Comparison of ENCODE assay signal across 20 cellular contexts in genomic region chr3:186990282-186990681, GRCh38. TPM values are rescaled to one million over a fixed set of nuclear protein-coding genes. Genes with fewer than 3 reads are reported as not detected.
DNase-seq lines count a peak whose midpoint lies in the region; ATAC-seq, FAIRE-seq and TF ChIP-seq lines count a peak whose summit lies in the region.
"Had no signal": no experiment of that assay in that cellular context is flagged by ENCODE, and none has a peak within 500 bp of the region (broad histone marks: within the 10 kb centered on the region; RNA-seq: fewer than 3 reads in every experiment).

No MANE protein-coding gene starts in this region.

- H3K36me3 ChIP-seq in liver (ENCODE audit: control insufficient read depth in 4 of 4, insufficient read depth in 3 of 4, low read depth in 1 of 4, low read length in 3 of 4) (peaks cover 0 to 3% (median under 1%) of the 10 kb centered on the region in 4 donors), HepG2 (replicated peaks in 1 of 2; ENCODE audit: control insufficient read depth in 1 of 2, insufficient read depth in 2 of 2, low read length in 2 of 2) (no peaks in the 10 kb centered on the region), SU-DHL-6 (ENCODE audit: low read length) (no peaks in the 10 kb centered on the region), left lung (no peaks in the 10 kb centered on the region)
- H3K36me3 ChIP-seq: adrenal gland had no signal

- peaks cover 64% of the 10 kb centered on the region for H3F3A ChIP-seq in SU-DHL-6 (ENCODE audit: insufficient read depth)

- H3K27me3 ChIP-seq in liver (ENCODE audit: control insufficient read depth in 4 of 4, insufficient read depth in 4 of 4, low read length in 3 of 4) (no peaks in the 10 kb centered on the region), HepG2 (ENCODE audit: control insufficient read depth in 1 of 2, insufficient read depth in 2 of 2, low read length in 2 of 2) (no peaks in the 10 kb centered on the region), SU-DHL-6 (ENCODE audit: low read length) (no peaks in the 10 kb centered on the region), left lung (no peaks in the 10 kb centered on the region)
- H3K27me3 ChIP-seq: adrenal gland, testis had no signal

- TF ChIP-seq POLR2A in HepG2 (IDR thresholded peaks at IDR 0.05; ENCODE audit: insufficient read depth in 1 of 2, low read depth in 2 of 2, low read length in 2 of 2), result no peak

- CTCF ChIA-PET in HepG2 (lab: Yijun Ruan, JAX; ENCODE audit: low intra/inter-chr PET ratio, low total read pairs), result no interaction called here

- 78% methylated on average over 2 of the region's 2 CpGs for WGBS in liver
- WGBS in HepG2 (ENCODE audit: low lambda C conversion rate), result 98% methylated on average over 2 of the region's 2 CpGs

- ATAC-seq in HepG2 (no peak), HG02973 (IDR thresholded peaks at IDR 0.05; ENCODE audit: unreplicated experiment) (no peak), left lung (no peak)

- no peak for FAIRE-seq in HepG2 (lab: Jason Lieb, UNC)
- FAIRE-seq: HTR-8/SVneo had no signal

- in situ Hi-C loops in HepG2 (cut with HindIII; ENCODE audit: extremely low pct_ligation_motif_present, low pct_unique_long_range_greater_than_20kb), result no loop called here

- H3K4me1 ChIP-seq in liver (ENCODE audit: control insufficient read depth in 4 of 4, insufficient read depth in 4 of 4, low read length in 3 of 4) (peaks cover 6 to 40% (median 16%) of the 10 kb centered on the region in 4 donors), HepG2 (ENCODE audit: insufficient read depth, low read length) (peaks cover 28% of the 10 kb centered on the region), left lung (peaks cover 0 to 40% of the 10 kb centered on the region in 2 donors)
- H3K4me1 ChIP-seq: adrenal gland, testis had no signal

- no peaks in the 10 kb centered on the region for H4K20me1 ChIP-seq in HepG2 (ENCODE audit: insufficient read depth, low read length)
- no peaks in the 10 kb centered on the region for H4K20me1 ChIP-seq in SU-DHL-6 (ENCODE audit: low read depth, low read length)

- H3K27ac ChIP-seq in liver (ENCODE audit: low read depth in 1 of 2, low read length in 2 of 2) (peak overlapping the region; percentile 88 to 89), HepG2 (ENCODE audit: extremely low read length, insufficient read depth, low read length) (no peak overlapping the region), SU-DHL-6 (ENCODE audit: low read depth, low read length) (peak overlapping the region; percentile 94; the same call in 1 of the 2 replicates), left lung (no peak overlapping the region)
- H3K27ac ChIP-seq: adrenal gland, testis had no signal

- no TSS peak for BruUV-seq in HepG2 (replicated peaks; lab: Mats Ljungman, UMichigan)

- no peaks in the 10 kb centered on the region for H3K9me2 ChIP-seq in SU-DHL-6 (replicated peaks; ENCODE audit: insufficient read depth, low read length)

- peak overlapping the region in 1 of 2 donors; percentile 1 for H3K9ac ChIP-seq in liver (ENCODE audit: low read depth in 1 of 2, low read length in 2 of 2)
- H3K9ac ChIP-seq in HepG2 (ENCODE audit: insufficient read depth, low read depth, low read length), result no peak overlapping the region
- H3K9ac ChIP-seq in SU-DHL-6 (ENCODE audit: low read length), result no peak overlapping the region

- TF ChIP-seq RAD21 in liver (IDR thresholded peaks at IDR 0.05) (no peak), HepG2 (CRISPR knock-in tag; IDR thresholded peaks at IDR 0.05) (no peak)

- TF ChIP-seq CTCF in liver (IDR thresholded peaks at IDR 0.05; ENCODE audit: low read depth, low read length, missing input control) (no peak), HepG2 (CRISPR knock-in tag; IDR thresholded peaks at IDR 0.05) (no peak), SU-DHL-6 (IDR thresholded peaks at IDR 0.05; ENCODE audit: insufficient read depth, low read length, poor library complexity, severe bottlenecking) (no peak), left lung (IDR thresholded peaks at IDR 0.05) (no peak)

- H2AFZ ChIP-seq in HepG2 (ENCODE audit: low read length), result no peak overlapping the region
- no peak overlapping the region for H2AFZ ChIP-seq in SU-DHL-6 (ENCODE audit: low read depth, low read length, severe bottlenecking)

- TF ChIP-seq EP300 in HepG2 (IDR thresholded peaks at IDR 0.05; ENCODE audit: low read depth in 2 of 2, low read length in 2 of 2), result no peak
- no peak for TF ChIP-seq EP300 in HepG2 (CRISPR knock-in tag; IDR thresholded peaks at IDR 0.05; ENCODE audit: borderline replicate concordance)

- H3K4me3 ChIP-seq in liver (ENCODE audit: low read depth in 1 of 3, low read length in 3 of 3) (peak overlapping the region in 1 of 3 donors; percentile 35), HepG2 (replicated peaks in 1 of 3; ENCODE audit: insufficient read depth in 1 of 3, low read depth in 2 of 3, low read length in 3 of 3) (no peak overlapping the region), SU-DHL-6 (ENCODE audit: insufficient read depth, low read length, poor library complexity, severe bottlenecking) (no peak overlapping the region), left lung (no peak overlapping the region)
- H3K4me3 ChIP-seq: adrenal gland, testis had no signal

- no peaks in the 10 kb centered on the region for H3K79me2 ChIP-seq in HepG2 (ENCODE audit: insufficient read depth, low read length)
- H3K79me2 ChIP-seq in SU-DHL-6 (ENCODE audit: insufficient read depth, low read length), result peaks cover 32% of the 10 kb centered on the region

- H3K9me3 ChIP-seq in liver (ENCODE audit: control insufficient read depth in 4 of 4, low read length in 3 of 4), result no peaks in the 10 kb centered on the region
- no peaks in the 10 kb centered on the region for H3K9me3 ChIP-seq in HepG2 (ENCODE audit: low read length)
- no peaks in the 10 kb centered on the region for H3K9me3 ChIP-seq in SU-DHL-6 (ENCODE audit: insufficient read depth, low read length)
- H3K9me3 ChIP-seq in left lung, result no peaks in the 10 kb centered on the region
- H3K9me3 ChIP-seq: adrenal gland, testis had no signal

- no peak for DNase-seq in HepG2 (ENCODE audit: low spot score)
- peak; percentile 84 for DNase-seq in kidney tubule cell (ENCODE audit: low spot score)
- DNase-seq in activated CD4-positive, CD25-positive, alpha-beta regulatory T cell (lab: John Stamatoyannopoulos, UW), result no peak
- no peak for DNase-seq in NCI-H2196 treated with DMSO at 0.1 percent for 48 hours (lab: John Stamatoyannopoulos, UW; ENCODE audit: unreplicated experiment)
- DNase-seq in left lung, result no peak
- DNase-seq: activated T-cell treated with anti-CD3 and anti-CD28 coated beads, Interleukin-2, amount 50 U/mL, for 1 hour; adrenal gland; COR-L47; DND-41; left cardiac atrium; NCI-H1105; NCI-H2081; NCI-H510A; Right ventricle myocardium superior; T-helper 1 cell had no signal

- no peak overlapping the region for H3K4me2 ChIP-seq in HepG2 (ENCODE audit: low read depth, low read length)
- H3K4me2 ChIP-seq in SU-DHL-6 (ENCODE audit: low read depth, low read length, poor library complexity, severe bottlenecking), result no peak overlapping the region

- intact Hi-C loops in HepG2 (cut with micrococcal nuclease; ENCODE audit: unreplicated experiment), result no loop called here
- intact Hi-C loops in left lung (cut with DNase I), result no loop called here

- POLR2A ChIA-PET in HepG2 (lab: Yijun Ruan, JAX), result no interaction called here

TF ChIP-seq in liver, 16 proteins besides CTCF, POLR2A, EP300 and RAD21 (continues in another document):
- TF ChIP-seq FOXA2 (IDR thresholded peaks at IDR 0.05) (no peak), TAF1 (conservative IDR thresholded peaks at IDR 0.05) (no peak), FOXA1 (IDR thresholded peaks at IDR 0.05) (no peak), HNF4A (conservative IDR thresholded peaks at IDR 0.05) (no peak), RXRA (IDR thresholded peaks at IDR 0.05) (no peak)

TF ChIP-seq in HepG2, 621 proteins besides CTCF, POLR2A, EP300 and RAD21 (continues in another document):
- TF ChIP-seq REXO4 (CRISPR knock-in tag; IDR thresholded peaks at IDR 0.05; ENCODE audit: borderline replicate concordance) (no peak), ZNF230 (CRISPR knock-in tag; IDR thresholded peaks at IDR 0.05) (no peak), TBX3 (IDR thresholded peaks at IDR 0.05; ENCODE audit: borderline replicate concordance) (no peak), ZNF350 (CRISPR knock-in tag; IDR thresholded peaks at IDR 0.05; ENCODE audit: borderline replicate concordance, low read depth) (no peak)

RNA-seq across cellular contexts. Expression of gene ST6GAL1, which starts 60.0 kb away (rescaled TPM):
- 100 to 1,000 TPM; 102 to 376 TPM for total RNA-seq in liver
- polyA plus RNA-seq in liver, result 100 to 1,000 TPM; 280 to 425 TPM
- 62.1 and 79.9 TPM in 2 replicates for total RNA-seq in HepG2 (2016; rRNA removed; fragmentation: Illumina TruSeq; extraction: Trizol)
- 8.1 and 8.2 TPM in 2 replicates for total RNA-seq in HepG2 (2016; cell fraction: cytosol; rRNA removed; fragmentation: Illumina TruSeq; extraction: Trizol; ENCODE audit: low read depth)
- total RNA-seq in HepG2 (2016; cell fraction: insoluble cytoplasmic fraction; rRNA removed; fragmentation: Illumina TruSeq; extraction: Trizol), result 62.1 and 78.3 TPM in 2 replicates
- 30.2 and 33.0 TPM in 2 replicates for total RNA-seq in HepG2 (2016; cell fraction: membrane; rRNA removed; fragmentation: Illumina TruSeq; extraction: Trizol)
- 91.6 and 101 TPM in 2 replicates for total RNA-seq in HepG2 (2016; cell fraction: nucleus; rRNA removed; fragmentation: Illumina TruSeq; extraction: Trizol)
- 163 and 164 TPM in 2 replicates for polyA plus RNA-seq in HepG2 (2011; rRNA removed)
- polyA plus RNA-seq in HepG2 (2011; cell fraction: cytosol; rRNA removed), result 115 and 161 TPM in 2 replicates
- polyA plus RNA-seq in HepG2 (2011; cell fraction: nucleus; rRNA removed), result 50.3 and 65.6 TPM in 2 replicates
- polyA plus RNA-seq in HepG2 (2012), result 189 and 200 TPM in 2 replicates
- polyA plus RNA-seq in HepG2 (2016; cell fraction: cytosol; fragmentation: Illumina TruSeq; extraction: Trizol; ENCODE audit: low read depth), result 5.0 and 5.1 TPM in 2 replicates
- polyA plus RNA-seq in HepG2 (2016; cell fraction: insoluble cytoplasmic fraction; fragmentation: Illumina TruSeq; extraction: Trizol; ENCODE audit: low read depth), result 49.0 and 50.2 TPM in 2 replicates
- polyA plus RNA-seq in HepG2 (2016; cell fraction: membrane; fragmentation: Illumina TruSeq; extraction: Trizol; ENCODE audit: low read depth), result 18.2 and 19.6 TPM in 2 replicates
- polyA plus RNA-seq in HepG2 (2016; cell fraction: nucleus; fragmentation: Illumina TruSeq; extraction: Trizol; ENCODE audit: insufficient read depth, low read depth), result 91.4 and 96.5 TPM in 2 replicates
- 3.2 and 268 TPM in 2 replicates for polyA minus RNA-seq in HepG2 (2011; rRNA and poly(A)+ RNA removed; ENCODE audit: low replicate concordance)
- 106 and 146 TPM in 2 replicates for polyA minus RNA-seq in HepG2 (2011; cell fraction: cytosol; rRNA and poly(A)+ RNA removed)
- 119 and 177 TPM in 2 replicates for polyA minus RNA-seq in HepG2 (2011; cell fraction: nucleus; rRNA and poly(A)+ RNA removed)
- 100 to 1,000 TPM in 1 of 2 donors, 10 to 100 TPM in 1; 49.9 to 132 TPM for total RNA-seq in left lung

Comparison
In these comparisons a context has a peak if more than half of its experiments do, and no peak if none do; other contexts are left out.
1. H3K27ac ChIP-seq: peak in liver (2 of 2) and SU-DHL-6 (single experiment); none in HepG2 (single experiment) and left lung (0 of 2).